19 cellular contexts compared by ENCODE assay signal in genomic region chr15:69307939-69308338, GRCh38.
"Had no signal": no experiment of that assay in that cellular context is flagged by ENCODE, and none has a peak within 500 bp of the region (broad histone marks: within the 10 kb centered on the region; RNA-seq: fewer than 3 reads in every experiment).

No MANE protein-coding gene starts in this region.

- H3K9me3 ChIP-seq: SJCRH30 had no signal

- H3K27ac ChIP-seq: HL-60, RWPE1, SJCRH30 had no signal

- ATAC-seq: Panc1, Right ventricle myocardium inferior had no signal

- DNase-seq: KBM-7, MV-4-11, NCI-H1048, NCI-H1105, NCI-H1417, NCI-H1436 treated with DMSO at 0.1 percent for 48 hours, NCI-H1694, NCI-H187 treated with DMSO at 0.1 percent for 48 hours, NCI-H2029 treated with DMSO at 0.1 percent for 48 hours, NCI-H2171 treated with DMSO at 0.1 percent for 48 hours, NCI-H524, NCI-H69, NCI-H774, SHP77 treated with DMSO at 0.1 percent for 48 hours, SJCRH30 had no signal

- H3K4me3 ChIP-seq: SJCRH30 had no signal

- H3K36me3 ChIP-seq: SJCRH30 had no signal
